In genomic region chr11:115933564-115933963, GRCh38 we compare ENCODE assay signal across 21 cellular contexts.
"Had no signal": no experiment of that assay in that cellular context is flagged by ENCODE, and none has a peak within 500 bp of the region (broad histone marks: within the 10 kb centered on the region; RNA-seq: fewer than 3 reads in every experiment).

No MANE protein-coding gene starts in this region.

- H3K4me1 ChIP-seq: psoas muscle had no signal

- H3K27me3 ChIP-seq: dorsolateral prefrontal cortex, spleen, tibial nerve, upper lobe of right lung had no signal

- H3K9me3 ChIP-seq: psoas muscle, spleen, tibial nerve, upper lobe of right lung had no signal

- H3K36me3 ChIP-seq: spleen, tibial nerve, upper lobe of right lung had no signal

- ATAC-seq: esophagus mucosa; left colon; left ventricle myocardium superior; psoas muscle; sciatic nerve; stimulated activated memory B cell treated with anti-CD40 and anti-IgM and Interleukin-4, amounts not matched to agents 10 μg/mL and 1 μg/mL and 100 μg/mL, for 72 hours; upper lobe of right lung had no signal

- H3K27me3 Mint-ChIP-seq: stimulated activated memory B cell treated with anti-CD40 and anti-IgM and Interleukin-4, amounts not matched to agents 10 μg/mL and 1 μg/mL and 100 μg/mL, for 72 hours had no signal

- H3K27ac Mint-ChIP-seq: immature natural killer cell; naive B cell; nephron; stimulated activated memory B cell treated with anti-CD40 and anti-IgM and Interleukin-4, amounts not matched to agents 10 μg/mL and 1 μg/mL and 100 μg/mL, for 72 hours; stimulated activated naive CD8-positive, alpha-beta T cell treated with anti-CD3 and anti-CD28 coated beads, Interleukin-15, Interleukin-2, amounts not matched to agents 100 ng/mL and 50 ng/mL, for 24 hours had no signal

- H3K4me3 Mint-ChIP-seq: immature natural killer cell; naive B cell; nephron; stimulated activated memory B cell treated with anti-CD40 and anti-IgM and Interleukin-4, amounts not matched to agents 10 μg/mL and 1 μg/mL and 100 μg/mL, for 72 hours; stimulated activated naive CD8-positive, alpha-beta T cell treated with anti-CD3 and anti-CD28 coated beads, Interleukin-15, Interleukin-2, amounts not matched to agents 100 ng/mL and 50 ng/mL, for 24 hours had no signal

- H3K36me3 Mint-ChIP-seq: immature natural killer cell; naive B cell; stimulated activated memory B cell treated with anti-CD40 and anti-IgM and Interleukin-4, amounts not matched to agents 10 μg/mL and 1 μg/mL and 100 μg/mL, for 72 hours had no signal

- H3K4me3 ChIP-seq: coronary artery, dorsolateral prefrontal cortex, lung, psoas muscle, spleen, tibial nerve, upper lobe of right lung had no signal

- H3K9me3 Mint-ChIP-seq: nephron; stimulated activated naive CD8-positive, alpha-beta T cell treated with anti-CD3 and anti-CD28 coated beads, Interleukin-15, Interleukin-2, amounts not matched to agents 100 ng/mL and 50 ng/mL, for 24 hours had no signal

- H3K4me1 Mint-ChIP-seq: immature natural killer cell had no signal

- DNase-seq: dorsolateral prefrontal cortex; effector CD8-positive, alpha-beta T cell; immature natural killer cell; left colon; left ventricle myocardium superior; mesendoderm; naive B cell; psoas muscle; spleen; stimulated activated CD4-positive, alpha-beta T cell treated with anti-CD3 and anti-CD28 coated beads, Interleukin-15, amount 100 ng/mL, for 24 hours; stimulated activated CD4-positive, alpha-beta T cell treated with anti-CD3 and anti-CD28 coated beads, Interleukin-1b, Interleukin-23, amount 100 ng/mL, for 48 hours; stimulated activated CD4-positive, alpha-beta T cell treated with anti-CD3 and anti-CD28 coated beads, Interleukin-4, amount 100 ng/mL, for 24 hours; upper lobe of right lung had no signal

- H3K27ac ChIP-seq: coronary artery, dorsolateral prefrontal cortex, psoas muscle, spleen, tibial nerve, upper lobe of right lung had no signal
